ENCODE assay signal across 9 cellular contexts in the genomic region with DNA sequence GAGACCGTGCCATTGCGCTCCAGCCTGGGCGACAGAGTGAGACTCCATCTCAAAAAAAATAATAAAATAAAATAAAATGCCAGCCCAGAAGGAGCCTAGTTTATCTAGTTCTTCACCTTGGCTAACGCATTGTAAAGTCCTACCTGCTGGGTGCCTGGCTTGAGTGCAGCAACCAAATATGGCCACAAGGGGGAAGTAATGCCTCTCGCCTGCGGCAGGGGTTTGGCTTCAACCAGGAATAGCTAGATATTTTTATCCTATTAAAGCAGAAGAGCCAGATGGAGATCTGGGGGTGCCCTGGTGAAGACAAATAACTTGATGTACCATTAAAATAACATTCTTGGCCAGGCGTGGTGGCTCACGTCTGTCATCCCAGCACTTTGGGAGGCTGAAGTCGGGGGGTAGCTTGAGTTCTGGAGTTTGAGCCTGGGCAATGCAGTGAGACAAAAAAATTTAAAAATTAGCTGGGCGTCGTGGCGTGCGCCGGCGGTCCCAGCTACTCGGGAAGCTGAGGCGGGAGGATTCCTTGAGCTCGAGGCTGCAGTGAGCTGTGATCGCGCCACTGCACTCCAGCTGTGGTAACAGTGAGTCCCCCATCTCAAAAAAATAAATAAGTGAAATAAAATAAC. TPM values are rescaled to one million over a fixed set of nuclear protein-coding genes. Genes with fewer than 3 reads are reported as not detected.
DNase-seq lines count a peak whose midpoint lies in the region; ATAC-seq, FAIRE-seq and TF ChIP-seq lines count a peak whose summit lies in the region.
"Had no signal": no experiment of that assay in that cellular context is flagged by ENCODE, and none has a peak within 500 bp of the region (broad histone marks: within the 10 kb centered on the region; RNA-seq: fewer than 3 reads in every experiment).

No MANE protein-coding gene starts in this region.

- no peak overlapping the region for H3K27ac ChIP-seq in osteoblast (ENCODE audit: low read depth, low read length)
- H3K27ac ChIP-seq in thoracic aorta = no peak overlapping the region
- H3K27ac ChIP-seq: epithelial cell of prostate had no signal

- peaks cover 2% of the 10 kb centered on the region for H3K27me3 ChIP-seq in osteoblast (ENCODE audit: insufficient read depth, low read length)
- H3K27me3 ChIP-seq in thoracic aorta (replicated peaks; ENCODE audit: insufficient read depth) = no peaks in the 10 kb centered on the region

- FAIRE-seq in frontal cortex (lab: Jason Lieb, UNC) = no peak

- no peaks in the 10 kb centered on the region for H3K79me2 ChIP-seq in osteoblast (ENCODE audit: insufficient read depth, low read length)

- H3K9me3 ChIP-seq in osteoblast (ENCODE audit: low read depth, low read length) = no peaks in the 10 kb centered on the region
- H3K9me3 ChIP-seq in thoracic aorta = no peaks in the 10 kb centered on the region

- H3K4me3 ChIP-seq in osteoblast (ENCODE audit: insufficient read depth, low read length) (peak overlapping the region; percentile 60), thoracic aorta (peak overlapping the region; percentile 57)

- no peaks in the 10 kb centered on the region for H3K36me3 ChIP-seq in osteoblast (ENCODE audit: insufficient read depth, low read length)
- no peaks in the 10 kb centered on the region for H3K36me3 ChIP-seq in thoracic aorta

- in situ Hi-C loops in SK-MEL-5 (cut with HindIII; ENCODE audit: low pct_unique_long_range_greater_than_20kb, low sequenced_read_pairs) = no loop called here

- peak overlapping the region; percentile 82 for H3K4me2 ChIP-seq in osteoblast (ENCODE audit: insufficient read depth, low read length)

- no peaks in the 10 kb centered on the region for H4K20me1 ChIP-seq in osteoblast (ENCODE audit: insufficient read depth, low read length)

- peak; percentile 88 for TF ChIP-seq CTCF in osteoblast (IDR thresholded peaks at IDR 0.05; ENCODE audit: extremely low read depth, low read depth, low read length)
- TF ChIP-seq CTCF in thoracic aorta (IDR thresholded peaks at IDR 0.05) = peak; percentile 93

- no peaks in the 10 kb centered on the region for H3K4me1 ChIP-seq in osteoblast (ENCODE audit: insufficient read depth, low read length)
- peaks cover 0 to 6% of the 10 kb centered on the region in 2 donors for H3K4me1 ChIP-seq in thoracic aorta (ENCODE audit: control insufficient read depth in 1 of 2, low read depth in 2 of 2)

- peak overlapping the region; percentile 88 for H2AFZ ChIP-seq in osteoblast (ENCODE audit: low read length)

- ATAC-seq in thoracic aorta (ENCODE audit: insufficient number of reproducible peaks, low FRiP score, low read depth) (peak; percentile 66), HG02840 (IDR thresholded peaks at IDR 0.05; ENCODE audit: low FRiP score, unreplicated experiment) (no peak)

- DNase-seq in Daoy (ENCODE audit: low read depth) (peak; percentile 68), NAMALWA (ENCODE audit: low spot score) (peak; percentile 80), SK-MEL-5 (ENCODE audit: low read depth, low spot score) (peak; percentile 90), frontal cortex (ENCODE audit: low spot score in 2 of 2) (peak; percentile 65 to 83), osteoblast (ENCODE audit: insufficient read length, low spot score, missing footprints) (peak; percentile 94), thoracic aorta (ENCODE audit: low spot score) (no peak)
- peak; percentile 87 for DNase-seq in activated effector memory CD4-positive, alpha-beta T cell treated with anti-CD3 and anti-CD28 coated beads, Interleukin-2, amount 50 U/mL, for 16 hours

RNA-seq across cellular contexts. Expression of a gene that starts 20.6 kb away (rescaled TPM):
- not detected in 2 replicates for total RNA-seq in Daoy (2014; rRNA removed; shearing (Covaris generic))
- total RNA-seq in SK-MEL-5 (2014; rRNA removed; shearing (Covaris generic)) = 45.0 and 48.5 TPM in 2 replicates
- 52.4 and 53.4 TPM in 2 replicates for polyA plus RNA-seq in SK-MEL-5 (2015; cell fraction: cytosol; rRNA removed)
- 37.2 and 65.6 TPM in 2 replicates for polyA plus RNA-seq in SK-MEL-5 (2015; cell fraction: nucleus; rRNA removed)
- 5.3 TPM for total RNA-seq in frontal cortex
- total RNA-seq in osteoblast = 0.36 and 1.8 TPM in 2 replicates
- 1 to 10 TPM; 7.3 to 7.9 TPM for total RNA-seq in thoracic aorta

RNA-seq across cellular contexts. Expression of a gene that starts 27.9 kb away (rescaled TPM):
- total RNA-seq in Daoy (2014; rRNA removed; shearing (Covaris generic)) = 8.9 and 11.6 TPM in 2 replicates
- 25.7 and 27.0 TPM in 2 replicates for total RNA-seq in SK-MEL-5 (2014; rRNA removed; shearing (Covaris generic))
- polyA plus RNA-seq in SK-MEL-5 (2015; cell fraction: cytosol; rRNA removed) = 46.0 and 55.9 TPM in 2 replicates
- 40.7 and 61.5 TPM in 2 replicates for polyA plus RNA-seq in SK-MEL-5 (2015; cell fraction: nucleus; rRNA removed)
- total RNA-seq in frontal cortex (51.4 TPM), osteoblast (28.2 and 30.9 TPM in 2 replicates), thoracic aorta (10 to 100 TPM; 34.0 to 36.0 TPM)
